In the genomic region with DNA sequence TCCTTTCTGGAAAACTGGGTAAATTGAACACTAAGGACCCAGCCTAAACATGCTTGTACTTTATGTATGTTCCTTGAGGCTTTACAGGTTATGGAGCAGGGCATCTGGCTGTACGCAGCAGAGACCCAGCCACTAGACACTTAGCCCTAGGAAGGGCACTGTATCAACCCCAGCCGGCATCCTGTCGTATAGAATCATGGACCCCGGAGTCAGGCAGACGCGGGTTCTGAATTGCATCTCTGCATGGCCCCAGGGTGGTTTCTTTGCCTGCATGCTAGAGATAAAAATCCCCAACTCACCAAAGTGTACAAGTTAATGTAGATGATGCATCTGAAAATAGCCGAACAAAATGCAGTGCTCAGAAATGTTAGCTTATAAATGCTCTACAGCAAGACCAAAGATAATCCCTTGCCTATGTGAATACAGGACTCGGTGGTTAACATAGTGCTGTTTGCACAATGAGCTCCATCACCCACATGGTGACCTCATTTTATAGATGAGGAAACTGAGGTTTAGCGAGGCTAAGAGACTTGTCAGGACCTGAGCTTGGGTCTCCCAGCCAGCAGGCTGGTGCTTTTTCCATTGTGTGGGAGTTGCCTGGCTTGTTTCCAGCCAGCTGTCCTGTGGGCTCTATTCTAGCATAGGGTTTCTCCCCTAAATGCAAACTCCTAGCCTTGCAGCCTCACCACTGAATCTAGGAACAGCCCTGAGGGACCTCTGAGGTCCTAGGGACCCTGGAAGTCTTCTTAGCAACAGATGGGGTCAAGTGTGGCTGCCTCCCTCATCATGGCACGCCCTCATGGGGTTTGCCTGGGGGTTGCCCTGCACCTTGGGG, we compare ENCODE assay signal across 9 cellular contexts. TPM values are rescaled to one million over a fixed set of nuclear protein-coding genes. Genes with fewer than 3 reads are reported as not detected.
A peak's percentile ranks its signal among the peaks of the same experiment; 100 is the strongest.
DNase-seq lines count a peak whose midpoint lies in the region; ATAC-seq and TF ChIP-seq lines count a peak whose summit lies in the region.
"Had no signal": no experiment of that assay in that cellular context is flagged by ENCODE, and none has a peak within 500 bp of the region (broad histone marks: within the 10 kb centered on the region; RNA-seq: fewer than 3 reads in every experiment).

No MANE protein-coding gene starts in this region.

- peak; percentile 14 for DNase-seq in GDM1 (lab: John Stamatoyannopoulos, UW)
- peak in 1 of 3 donors; percentile 51 for DNase-seq in Peyer's patch
- DNase-seq in activated gamma-delta T cell treated with anti-CD3 and anti-CD28 coated beads, Interleukin-2, amount 50 U/mL, for 16 hours (ENCODE audit: low read depth), result peak; percentile 49
- no peak for DNase-seq in spleen
- no peak for DNase-seq in PC-3
- no peak for DNase-seq in HK-2 (ENCODE audit: unreplicated experiment)
- no peak for DNase-seq in osteoblast (ENCODE audit: insufficient read length, low spot score, missing footprints)
- DNase-seq: cortex of kidney had no signal

- CTCF ChIA-PET in PC-3 (lab: Charles Lee), result no interaction called here

- H3K4me2 ChIP-seq in PC-3 (ENCODE audit: low read length) (no peak overlapping the region), osteoblast (ENCODE audit: insufficient read depth, low read length) (no peak overlapping the region)

- no peak overlapping the region for H2AFZ ChIP-seq in PC-3 (ENCODE audit: low read length)
- H2AFZ ChIP-seq in osteoblast (ENCODE audit: low read length), result no peak overlapping the region

- no peaks in the 10 kb centered on the region for H3K4me1 ChIP-seq in Peyer's patch
- peaks cover 8 to 70% (median 28%) of the 10 kb centered on the region in 6 donors for H3K4me1 ChIP-seq in spleen
- no peaks in the 10 kb centered on the region for H3K4me1 ChIP-seq in PC-3 (ENCODE audit: insufficient read depth, low read length)
- no peaks in the 10 kb centered on the region for H3K4me1 ChIP-seq in osteoblast (ENCODE audit: insufficient read depth, low read length)

- TF ChIP-seq CTCF in Peyer's patch (IDR thresholded peaks at IDR 0.05) (no peak), spleen (IDR thresholded peaks at IDR 0.05 in 8 of 11, conservative IDR thresholded peaks at IDR 0.05 in 3 of 11) (no peak), PC-3 (conservative IDR thresholded peaks at IDR 0.05; ENCODE audit: low read depth, low read length) (no peak), osteoblast (IDR thresholded peaks at IDR 0.05; ENCODE audit: extremely low read depth, low read depth, low read length) (no peak)

- WGBS in spleen, 5 donors, result 67 to 75% (median 72%) methylated on average over 10 of the region's 10 CpGs

- H3K36me3 ChIP-seq in Peyer's patch, result no peaks in the 10 kb centered on the region
- H3K36me3 ChIP-seq in spleen, result no peaks in the 10 kb centered on the region
- no peaks in the 10 kb centered on the region for H3K36me3 ChIP-seq in PC-3 (ENCODE audit: low read depth, low read length)
- H3K36me3 ChIP-seq in osteoblast (ENCODE audit: insufficient read depth, low read length), result no peaks in the 10 kb centered on the region

- H3F3A ChIP-seq in PC-3 (ENCODE audit: low read length, unreplicated experiment), result no peaks in the 10 kb centered on the region

- H3K4me3 ChIP-seq in Peyer's patch (no peak overlapping the region), spleen (peak overlapping the region in 1 of 8 donors; percentile 38), PC-3 (ENCODE audit: low read length) (no peak overlapping the region), osteoblast (ENCODE audit: insufficient read depth, low read length) (no peak overlapping the region)

- no peak overlapping the region for H3K9ac ChIP-seq in PC-3 (ENCODE audit: low read length)

- H4K20me1 ChIP-seq in PC-3 (ENCODE audit: low read length) (no peaks in the 10 kb centered on the region), osteoblast (ENCODE audit: insufficient read depth, low read length) (no peaks in the 10 kb centered on the region)

- H3K9me2 ChIP-seq in PC-3 (replicated peaks; ENCODE audit: low read length), result no peaks in the 10 kb centered on the region

- no peaks in the 10 kb centered on the region for H3K79me2 ChIP-seq in PC-3 (ENCODE audit: low read length)
- no peaks in the 10 kb centered on the region for H3K79me2 ChIP-seq in osteoblast (ENCODE audit: insufficient read depth, low read length)

- TF ChIP-seq POLR2A in Peyer's patch (IDR thresholded peaks at IDR 0.05) (no peak), spleen (IDR thresholded peaks at IDR 0.05) (no peak)

- no peak for ATAC-seq in PC-3
- ATAC-seq in HG02610 (IDR thresholded peaks at IDR 0.05; ENCODE audit: unreplicated experiment), result no peak

- H3K27me3 ChIP-seq in Peyer's patch (no peaks in the 10 kb centered on the region), spleen (replicated peaks in 1 of 7) (no peaks in the 10 kb centered on the region), PC-3 (ENCODE audit: low read length) (0 out of 2 replicates have a peak, but pooled peaks cover 4% of the 10 kb centered on the region), osteoblast (ENCODE audit: insufficient read depth, low read length) (peaks cover 10% of the 10 kb centered on the region)

- no TSS peak for BruUV-seq in PC-3 (replicated peaks; lab: Mats Ljungman, UMichigan)

- intact Hi-C loops in spleen (cut with DNase I; ENCODE audit: low total_unique reads), result no loop called here
- intact Hi-C loops in PC-3 (cut with micrococcal nuclease), result no loop called here

- POLR2A ChIA-PET in PC-3 (lab: Charles Lee; ENCODE audit: unreplicated experiment), result no interaction called here

- H3K27ac ChIP-seq in Peyer's patch (peak overlapping the region; percentile 17 to 64 (median 48)), spleen (peak overlapping the region in 5 of 8 donors; percentile 13 to 80 (median 49)), PC-3 (ENCODE audit: low read length) (no peak overlapping the region), osteoblast (ENCODE audit: low read depth, low read length) (no peak overlapping the region)

- H3K9me3 ChIP-seq in Peyer's patch (no peaks in the 10 kb centered on the region), spleen (no peaks in the 10 kb centered on the region), PC-3 (ENCODE audit: low read length) (no peaks in the 10 kb centered on the region), osteoblast (ENCODE audit: low read depth, low read length) (no peaks in the 10 kb centered on the region)

RNA-seq across cellular contexts. Expression of a gene that starts 7.3 kb away (rescaled TPM):
- total RNA-seq in Peyer's patch (10 to 100 TPM in 1 of 4 donors, 1 to 10 TPM in 3; 3.3 to 15.7 (median 4.7) TPM), spleen (10 to 100 TPM; 13.4 to 47.6 (median 31.4) TPM), PC-3 (2014; rRNA removed) (not detected in 2 replicates), osteoblast (not detected in 2 replicates)
- polyA plus RNA-seq in spleen, result 10 to 100 TPM; 10.9 to 21.8 (median 20.3) TPM

RNA-seq across cellular contexts. Expression of a gene that starts 26.8 kb away (rescaled TPM):
- total RNA-seq in Peyer's patch (10 to 100 TPM in 1 of 4 donors, 1 to 10 TPM in 3; 3.7 to 61.9 (median 8.8) TPM), spleen (100 to 1,000 TPM in 4 of 7 donors, 10 to 100 TPM in 3; 62.9 to 133 (median 114) TPM), PC-3 (2014; rRNA removed) (not detected in 2 replicates), osteoblast (10.9 and 13.0 TPM in 2 replicates)
- 100 to 1,000 TPM in 2 of 3 donors, 10 to 100 TPM in 1; 83.8 to 139 (median 115) TPM for polyA plus RNA-seq in spleen

RNA-seq across cellular contexts. Expression of a gene that starts 54.5 kb away (rescaled TPM):
- 10 to 100 TPM in 1 of 4 donors, 1 to 10 TPM in 3; 1.6 to 28.9 (median 4.0) TPM for total RNA-seq in Peyer's patch
- 10 to 100 TPM in 4 of 7 donors, 1 to 10 TPM in 3; 5.6 to 15.6 (median 13.0) TPM for total RNA-seq in spleen
- 10 to 100 TPM in 1 of 3 donors, 1 to 10 TPM in 2; 5.7 to 11.4 (median 7.1) TPM for polyA plus RNA-seq in spleen
- 84.2 and 88.1 TPM in 2 replicates for total RNA-seq in PC-3 (2014; rRNA removed)
- 12.1 and 19.5 TPM in 2 replicates for total RNA-seq in osteoblast

Comparison
In these comparisons a context has a peak if more than half of its experiments do, and no peak if none do; other contexts are left out.
1. DNase-seq: peak in GDM1 (single experiment) and activated gamma-delta T cell treated with anti-CD3 and anti-CD28 coated beads, Interleukin-2, amount 50 U/mL, for 16 hours (single experiment); none in spleen (single experiment), PC-3 (single experiment), HK-2 (single experiment) and osteoblast (single experiment).
2. H3K27ac ChIP-seq: peak in Peyer's patch (4 of 4) and spleen (5 of 8); none in PC-3 (single experiment) and osteoblast (single experiment).